17 cellular contexts compared by ENCODE assay signal in genomic region chr1:230808268-230808872, GRCh38. TPM values are rescaled to one million over a fixed set of nuclear protein-coding genes. Genes with fewer than 3 reads are reported as not detected.
DNase-seq lines count a peak whose midpoint lies in the region; ATAC-seq and TF ChIP-seq lines count a peak whose summit lies in the region.
"Had no signal": no experiment of that assay in that cellular context is flagged by ENCODE, and none has a peak within 500 bp of the region (broad histone marks: within the 10 kb centered on the region; RNA-seq: fewer than 3 reads in every experiment).

No MANE protein-coding gene starts in this region.

- WGBS in GM23248 (ENCODE audit: low coverage in 1 of 2, low lambda C conversion rate in 2 of 2, missing lambda C conversion rate in 2 of 2), 2 experiments = 9% methylated on average over 4 of the region's 4 CpGs
- 58 to 65% methylated on average over 2 to 4 of the region's 4 CpGs for WGBS in gastroesophageal sphincter (ENCODE audit: low coverage in 1 of 2), 2 donors

- no peaks in the 10 kb centered on the region for H4K20me1 ChIP-seq in GM23248 (ENCODE audit: insufficient read depth)

- H3K9me3 Mint-ChIP-seq in stimulated activated memory B cell treated with anti-CD40 and anti-IgM and Interleukin-4, amounts not matched to agents 10 μg/mL and 1 μg/mL and 100 μg/mL, for 72 hours = peaks cover 14% of the 10 kb centered on the region
- H3K9me3 Mint-ChIP-seq in immature natural killer cell = peaks cover 4 to 14% (median 12%) of the 10 kb centered on the region in 6 donors

- H3K9me2 ChIP-seq in GM23248 (ENCODE audit: insufficient read depth) = no peaks in the 10 kb centered on the region

- H3K4me3 ChIP-seq in GM23248 = no peak overlapping the region
- H3K4me3 ChIP-seq in gastroesophageal sphincter = no peak overlapping the region
- H3K4me3 ChIP-seq: MG63, ovary, suprapubic skin had no signal

- no peaks in the 10 kb centered on the region for H3K79me2 ChIP-seq in GM23248 (ENCODE audit: insufficient read depth)

- H3K27ac Mint-ChIP-seq in stimulated activated memory B cell treated with anti-CD40 and anti-IgM and Interleukin-4, amounts not matched to agents 10 μg/mL and 1 μg/mL and 100 μg/mL, for 72 hours = no peak overlapping the region
- H3K27ac Mint-ChIP-seq in immature natural killer cell = no peak overlapping the region

- no peak for TF ChIP-seq CTCF in gastroesophageal sphincter (IDR thresholded peaks at IDR 0.05)

- H3F3A ChIP-seq in GM23248 (ENCODE audit: insufficient read depth) = no peaks in the 10 kb centered on the region

- H3K4me2 ChIP-seq in GM23248 (ENCODE audit: unreplicated experiment) = no peak overlapping the region

- H3K9ac ChIP-seq in GM23248 = no peak overlapping the region

- no peak for TF ChIP-seq EP300 in gastroesophageal sphincter (IDR thresholded peaks at IDR 0.05)

- H3K36me3 ChIP-seq in GM23248 (ENCODE audit: low read depth) = no peaks in the 10 kb centered on the region
- no peaks in the 10 kb centered on the region for H3K36me3 ChIP-seq in gastroesophageal sphincter
- H3K36me3 ChIP-seq: BE2C, MG63, ovary, suprapubic skin had no signal

- H3K27me3 ChIP-seq in GM23248 (replicated peaks; ENCODE audit: insufficient read depth) (no peaks in the 10 kb centered on the region), gastroesophageal sphincter (no peaks in the 10 kb centered on the region)
- H3K27me3 ChIP-seq: BE2C, MG63, ovary, suprapubic skin had no signal

- in situ Hi-C loops in GM23248 (cut with MboI) = no loop called here

- DNase-seq in GM23248 (peak; percentile 66), left lobe of liver (ENCODE audit: low spot score) (no peak), immature natural killer cell (no peak), DMS153 (lab: John Stamatoyannopoulos, UW) (no peak)
- DNase-seq: activated naive CD4-positive, alpha-beta T cell treated with Interleukin-2 at 50 U/mL for 16 hours; BE2C; GF-D8; MG63; NCI-H1930; NCI-H510A; ovary; stimulated activated CD4-positive, alpha-beta T cell treated with anti-CD3 and anti-CD28 coated beads, Interleukin-4, amount 100 ng/mL, for 1 hour had no signal

- no peak overlapping the region for H3K27ac ChIP-seq in GM23248
- peak overlapping the region; percentile 97 for H3K27ac ChIP-seq in angular gyrus (ENCODE audit: low read depth, low read length)
- peak overlapping the region in 3 of 4 donors; percentile 46 to 58 (median 51) for H3K27ac ChIP-seq in gastroesophageal sphincter

- H2AFZ ChIP-seq in GM23248 = peak overlapping the region; percentile 55; the same call in 1 of the 2 replicates

- ATAC-seq in gastroesophageal sphincter (no peak), GM19395 (IDR thresholded peaks at IDR 0.05; ENCODE audit: unreplicated experiment) (no peak), left lobe of liver (no peak)
- peak; percentile 50 for ATAC-seq in stimulated activated memory B cell treated with anti-CD40 and anti-IgM and Interleukin-4, amounts not matched to agents 10 μg/mL and 1 μg/mL and 100 μg/mL, for 72 hours

- H3K9me3 ChIP-seq in GM23248 (ENCODE audit: low read depth) = peaks cover 9% of the 10 kb centered on the region
- peaks cover 0 to 11% (median 0%) of the 10 kb centered on the region in 3 donors for H3K9me3 ChIP-seq in gastroesophageal sphincter
- H3K9me3 ChIP-seq: BE2C, ovary had no signal

- H3K4me1 ChIP-seq in GM23248 (ENCODE audit: insufficient read depth) (no peaks in the 10 kb centered on the region), gastroesophageal sphincter (peaks cover 0 to 16% (median 0%) of the 10 kb centered on the region in 3 donors)
- H3K4me1 ChIP-seq: BE2C had no signal

- H3K4me3 Mint-ChIP-seq in stimulated activated memory B cell treated with anti-CD40 and anti-IgM and Interleukin-4, amounts not matched to agents 10 μg/mL and 1 μg/mL and 100 μg/mL, for 72 hours = no peak overlapping the region
- no peak overlapping the region for H3K4me3 Mint-ChIP-seq in immature natural killer cell

- H3K36me3 Mint-ChIP-seq in stimulated activated memory B cell treated with anti-CD40 and anti-IgM and Interleukin-4, amounts not matched to agents 10 μg/mL and 1 μg/mL and 100 μg/mL, for 72 hours = no peaks in the 10 kb centered on the region
- peaks cover 4 to 6% (median 5%) of the 10 kb centered on the region in 3 donors for H3K36me3 Mint-ChIP-seq in immature natural killer cell

- no peaks in the 10 kb centered on the region for H3K27me3 Mint-ChIP-seq in stimulated activated memory B cell treated with anti-CD40 and anti-IgM and Interleukin-4, amounts not matched to agents 10 μg/mL and 1 μg/mL and 100 μg/mL, for 72 hours
- peaks cover 0 to 6% (median 2%) of the 10 kb centered on the region in 3 donors for H3K27me3 Mint-ChIP-seq in immature natural killer cell (ENCODE audit: low read depth in 3 of 3)

- no peaks in the 10 kb centered on the region for H3K4me1 Mint-ChIP-seq in stimulated activated memory B cell treated with anti-CD40 and anti-IgM and Interleukin-4, amounts not matched to agents 10 μg/mL and 1 μg/mL and 100 μg/mL, for 72 hours
- no peaks in the 10 kb centered on the region for H3K4me1 Mint-ChIP-seq in immature natural killer cell

- TF ChIP-seq POLR2A in gastroesophageal sphincter (IDR thresholded peaks at IDR 0.05) = no peak

RNA-seq across cellular contexts. Expression of gene C1orf198, which starts 60.0 kb away (rescaled TPM):
- total RNA-seq in GM23248 (2014; rRNA removed; shearing (Covaris generic)) = 108 and 123 TPM in 2 replicates
- polyA plus RNA-seq in GM23248 (2016; fragmentation: Nextera tagmentation; extraction: Ambion mirVana) (76.2 and 79.5 TPM in 2 replicates), immature natural killer cell (1 to 10 TPM; 2.6 to 4.9 (median 4.8) TPM)
- total RNA-seq in gastroesophageal sphincter (100 to 1,000 TPM; 115 to 219 (median 172) TPM), left lobe of liver (4.6 TPM)

Comparison
In these comparisons a context has a peak if more than half of its experiments do, and no peak if none do; other contexts are left out.
1. RNA of gene C1orf198, which starts 60.0 kb away (total RNA-seq): 115 to 219 TPM in gastroesophageal sphincter and 108 to 123 TPM in GM23248; 4.6 TPM in left lobe of liver (single experiment); every median in the first group is over 10 times any median in the second.